In the genomic region with DNA sequence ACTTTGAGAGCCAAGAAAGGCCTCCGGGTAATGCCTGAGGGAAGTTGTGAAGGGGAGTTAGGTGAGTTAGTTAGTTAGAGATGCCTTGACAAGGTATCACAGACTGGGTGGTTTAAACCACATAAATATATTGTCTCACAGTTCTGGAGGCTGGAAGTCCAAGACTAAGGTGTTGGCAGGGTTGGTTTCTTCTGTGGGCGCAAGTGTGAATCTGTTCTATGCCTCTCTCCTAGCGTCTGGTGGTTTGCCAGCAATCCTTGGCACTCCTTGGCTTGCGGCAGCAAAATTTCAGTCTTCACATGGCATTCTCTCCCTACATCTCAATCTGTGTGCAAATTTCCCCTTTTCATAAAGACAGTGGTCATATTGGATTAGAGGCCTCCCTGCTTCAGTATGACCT, we compare ENCODE assay signal across 25 cellular contexts.
"Had no signal": no experiment of that assay in that cellular context is flagged by ENCODE, and none has a peak within 500 bp of the region (broad histone marks: within the 10 kb centered on the region; RNA-seq: fewer than 3 reads in every experiment).

No MANE protein-coding gene starts in this region.

- H3K4me3 Mint-ChIP-seq: activated CD4-positive, alpha-beta memory T cell treated with anti-CD3 and anti-CD28 coated beads for 36 hours; activated CD4-positive, alpha-beta T cell treated with anti-CD3 and anti-CD28 coated beads, Interleukin-2, amount 10 ng/mL, durations not matched to agents 7 days and 5 days; activated naive CD4-positive, alpha-beta T cell treated with anti-CD3 and anti-CD28 coated beads, Interleukin-2, amount 10 ng/mL, durations not matched to agents 7 days and 5 days; activated naive CD8-positive, alpha-beta T cell treated with anti-CD3 and anti-CD28 coated beads for 36 hours; activated T-cell treated with anti-CD3 and anti-CD28 coated beads, Interleukin-2, amount 50 U/mL, for 72 hours had no signal

- H3K27ac ChIP-seq: adrenal gland, VCaP had no signal

- H3K4me3 ChIP-seq: adrenal gland had no signal

- ATAC-seq: activated T-cell treated with anti-CD3 and anti-CD28 coated beads, Interleukin-2, amount 50 U/mL, for 72 hours; Right ventricle myocardium inferior had no signal

- H3K4me1 Mint-ChIP-seq: activated CD4-positive, alpha-beta T cell treated with anti-CD3 and anti-CD28 coated beads, Interleukin-2, amount 10 ng/mL, durations not matched to agents 7 days and 5 days; activated naive CD4-positive, alpha-beta T cell treated with anti-CD3 and anti-CD28 coated beads, Interleukin-2, amount 10 ng/mL, durations not matched to agents 7 days and 5 days; activated naive CD8-positive, alpha-beta T cell treated with anti-CD3 and anti-CD28 coated beads for 36 hours had no signal

- DNase-seq: activated CD4-positive, alpha-beta memory T cell treated with anti-CD3 and anti-CD28 coated beads for 36 hours; activated CD4-positive, alpha-beta T cell treated with anti-CD3 and anti-CD28 coated beads, Interleukin-2, amount 10 ng/mL, durations not matched to agents 7 days and 5 days; activated CD4-positive, CD25-positive, alpha-beta regulatory T cell; activated gamma-delta T cell treated with Interleukin-2 at 50 U/mL for 16 hours; activated naive CD4-positive, alpha-beta T cell treated with anti-CD3 and anti-CD28 coated beads, Interleukin-2, amount 10 ng/mL, durations not matched to agents 7 days and 5 days; activated naive CD8-positive, alpha-beta T cell treated with anti-CD3 and anti-CD28 coated beads for 36 hours; activated T-cell treated with anti-CD3 and anti-CD28 coated beads, Interleukin-2, amount 50 U/mL, for 72 hours; adrenal gland; aorta; central memory CD4-positive, alpha-beta T cell; MM.1S; NCI-H1105 treated with DMSO at 0.1 percent for 48 hours; NCI-H146; NCI-H187 treated with DMSO at 0.1 percent for 48 hours; NCI-H2081 treated with DMSO at 0.1 percent for 48 hours; NCI-H2171; NCI-H2227 treated with DMSO at 0.1 percent for 48 hours; NCI-H510A; NCI-H526 treated with DMSO at 0.1 percent for 48 hours; NCI-H82; SK-N-SH; T-helper 1 cell had no signal

- H3K9me2 ChIP-seq: SK-N-SH had no signal

- H3K4me1 ChIP-seq: adrenal gland had no signal

- H3K9me3 Mint-ChIP-seq: activated CD4-positive, alpha-beta memory T cell treated with anti-CD3 and anti-CD28 coated beads for 36 hours; activated naive CD8-positive, alpha-beta T cell treated with anti-CD3 and anti-CD28 coated beads for 36 hours; activated T-cell treated with anti-CD3 and anti-CD28 coated beads, Interleukin-2, amount 50 U/mL, for 72 hours; activated T-helper 2 cell treated with anti-CD3 and anti-CD28 coated beads, Interferon-gamma antibody, Interleukin-2, Interleukin-4, amounts not matched to agents 10 μg/mL and 5 μg/mL and 100 μg/mL, durations not matched to agents 14 hours and 24 hours and 36 hours had no signal

- H3K36me3 Mint-ChIP-seq: activated naive CD4-positive, alpha-beta T cell treated with anti-CD3 and anti-CD28 coated beads, Interleukin-2, amount 10 ng/mL, durations not matched to agents 7 days and 5 days; activated naive CD8-positive, alpha-beta T cell treated with anti-CD3 and anti-CD28 coated beads for 36 hours had no signal

- H3K4me2 ChIP-seq: SK-N-SH had no signal

- H3K27me3 Mint-ChIP-seq: activated CD4-positive, alpha-beta memory T cell treated with anti-CD3 and anti-CD28 coated beads for 36 hours; activated CD4-positive, alpha-beta T cell treated with anti-CD3 and anti-CD28 coated beads, Interleukin-2, amount 10 ng/mL, durations not matched to agents 7 days and 5 days; activated naive CD8-positive, alpha-beta T cell treated with anti-CD3 and anti-CD28 coated beads for 36 hours had no signal

- H3K27me3 ChIP-seq: adrenal gland had no signal

- H3K27ac Mint-ChIP-seq: activated CD4-positive, alpha-beta memory T cell treated with anti-CD3 and anti-CD28 coated beads for 36 hours; activated CD4-positive, alpha-beta T cell treated with anti-CD3 and anti-CD28 coated beads, Interleukin-2, amount 10 ng/mL, durations not matched to agents 7 days and 5 days; activated naive CD4-positive, alpha-beta T cell treated with anti-CD3 and anti-CD28 coated beads, Interleukin-2, amount 10 ng/mL, durations not matched to agents 7 days and 5 days; activated naive CD8-positive, alpha-beta T cell treated with anti-CD3 and anti-CD28 coated beads for 36 hours; activated T-cell treated with anti-CD3 and anti-CD28 coated beads, Interleukin-2, amount 50 U/mL, for 72 hours; activated T-helper 2 cell treated with anti-CD3 and anti-CD28 coated beads, Interferon-gamma antibody, Interleukin-2, Interleukin-4, amounts not matched to agents 10 μg/mL and 5 μg/mL and 100 μg/mL, durations not matched to agents 14 hours and 24 hours and 36 hours had no signal

- H3K36me3 ChIP-seq: adrenal gland had no signal
